Comparison of ENCODE assay signal across 8 cellular contexts in genomic region chr1:248924696-248925532, GRCh38. TPM values are rescaled to one million over a fixed set of nuclear protein-coding genes. Genes with fewer than 3 reads are reported as not detected.
DNase-seq lines count a peak whose midpoint lies in the region; ATAC-seq and TF ChIP-seq lines count a peak whose summit lies in the region.

No MANE protein-coding gene starts in this region.

- DNase-seq in CD1c-positive myeloid dendritic cell (ENCODE audit: extremely low spot score) (peak; percentile 53), NCI-H2171 treated with DMSO at 0.1 percent for 48 hours (lab: John Stamatoyannopoulos, UW) (peak; percentile 55), endodermal cell (peak; percentile 73), naive B cell (peak; percentile 53)
- peak; percentile 83 for DNase-seq in activated CD4-positive, alpha-beta T cell treated with anti-CD3 and anti-CD28 coated beads, Interleukin-2, amount 10 ng/mL, durations not matched to agents 24 days and 14 days
- no peak for DNase-seq in activated CD4-positive, CD25-positive, alpha-beta regulatory T cell treated with anti-CD3 and anti-CD28 coated beads, Interleukin-2, amount 50 U/mL, for 72 hours

- H3K36me3 ChIP-seq in endodermal cell (ENCODE audit: control insufficient read depth, insufficient read depth, low read length) = no peaks in the 10 kb centered on the region

- no peaks in the 10 kb centered on the region for H3K27me3 ChIP-seq in endodermal cell (ENCODE audit: control insufficient read depth, insufficient read depth, low read length, poor library complexity, severe bottlenecking)

- H3K36me3 Mint-ChIP-seq in activated CD4-positive, alpha-beta T cell treated with anti-CD3 and anti-CD28 coated beads, Interleukin-2, amount 10 ng/mL, durations not matched to agents 24 days and 14 days (ENCODE audit: low read depth) = peaks cover 21% of the 10 kb centered on the region
- H3K36me3 Mint-ChIP-seq in endodermal cell (ENCODE audit: low read depth) (peaks cover 18% of the 10 kb centered on the region), naive B cell (peaks cover 0 to 13% of the 10 kb centered on the region in 2 donors)

- H3K9me3 Mint-ChIP-seq in activated CD4-positive, alpha-beta T cell treated with anti-CD3 and anti-CD28 coated beads, Interleukin-2, amount 10 ng/mL, durations not matched to agents 24 days and 14 days = no peaks in the 10 kb centered on the region
- H3K9me3 Mint-ChIP-seq in endodermal cell (no peaks in the 10 kb centered on the region), naive B cell (no peaks in the 10 kb centered on the region)

- no peak overlapping the region for H3K27ac ChIP-seq in endodermal cell (ENCODE audit: low read depth, low read length)

- H3K4me1 ChIP-seq in endodermal cell (ENCODE audit: control insufficient read depth, insufficient read depth, low read length) = no peaks in the 10 kb centered on the region

- intact Hi-C loops in activated CD4-positive, alpha-beta T cell treated with anti-CD3 and anti-CD28 coated beads, Interleukin-2, amount 10 ng/mL, durations not matched to agents 24 days and 14 days (cut with micrococcal nuclease) = loop anchor here (1.0 kb wide), 1 partner anchor 19 kb away; the partner anchor contains the start of gene PGBD2

- peaks cover 35% of the 10 kb centered on the region for H3K4me1 Mint-ChIP-seq in activated CD4-positive, alpha-beta T cell treated with anti-CD3 and anti-CD28 coated beads, Interleukin-2, amount 10 ng/mL, durations not matched to agents 24 days and 14 days
- H3K4me1 Mint-ChIP-seq in endodermal cell (no peaks in the 10 kb centered on the region), naive B cell (peaks cover 15 to 20% (median 18%) of the 10 kb centered on the region in 3 donors)

- WGBS in endodermal cell (ENCODE audit: insufficient coverage in 1 of 2, insufficient read length in 1 of 2), 2 experiments = 82 to 90% methylated on average over 6 to 10 of the region's 10 CpGs

- no peak overlapping the region for H3K9ac ChIP-seq in endodermal cell (ENCODE audit: extremely low read depth, low read length, poor library complexity, severe bottlenecking)

- peaks cover 5% of the 10 kb centered on the region for H3K27me3 Mint-ChIP-seq in activated CD4-positive, alpha-beta T cell treated with anti-CD3 and anti-CD28 coated beads, Interleukin-2, amount 10 ng/mL, durations not matched to agents 24 days and 14 days
- H3K27me3 Mint-ChIP-seq in endodermal cell (ENCODE audit: insufficient read depth) = peaks cover 2% of the 10 kb centered on the region
- no peaks in the 10 kb centered on the region for H3K27me3 Mint-ChIP-seq in naive B cell

- no peak overlapping the region for H3K4me3 ChIP-seq in endodermal cell (ENCODE audit: low read length)

- peak; percentile 79 for TF ChIP-seq CTCF in endodermal cell (conservative IDR thresholded peaks at IDR 0.05)

- peak overlapping the region; percentile 21 for H3K27ac Mint-ChIP-seq in activated CD4-positive, alpha-beta T cell treated with anti-CD3 and anti-CD28 coated beads, Interleukin-2, amount 10 ng/mL, durations not matched to agents 24 days and 14 days
- no peak overlapping the region for H3K27ac Mint-ChIP-seq in endodermal cell
- peak overlapping the region in 3 of 6 donors; percentile 6 to 24 (median 6) for H3K27ac Mint-ChIP-seq in naive B cell

- H3K4me3 Mint-ChIP-seq in activated CD4-positive, alpha-beta T cell treated with anti-CD3 and anti-CD28 coated beads, Interleukin-2, amount 10 ng/mL, durations not matched to agents 24 days and 14 days = peak overlapping the region; percentile 18
- H3K4me3 Mint-ChIP-seq in endodermal cell = no peak overlapping the region
- H3K4me3 Mint-ChIP-seq in naive B cell = peak overlapping the region in 1 of 8 donors; percentile 66

- no peaks in the 10 kb centered on the region for H3K9me3 ChIP-seq in endodermal cell (ENCODE audit: control insufficient read depth, low read length)

- peak; percentile 67 for ATAC-seq in GM18873 (IDR thresholded peaks at IDR 0.05; ENCODE audit: low FRiP score, unreplicated experiment)
- peak; percentile 95 for ATAC-seq in HG03097 (IDR thresholded peaks at IDR 0.05; ENCODE audit: low FRiP score, unreplicated experiment)
- peak; percentile 73 to 88 for ATAC-seq in naive B cell (ENCODE audit: low read depth in 2 of 2)

RNA-seq across cellular contexts. Expression of gene PGBD2, which starts 18.9 kb away (rescaled TPM):
- 7.4 and 7.6 TPM in 2 replicates for total RNA-seq in activated CD4-positive, alpha-beta T cell treated with anti-CD3 and anti-CD28 coated beads, Interleukin-2, amount 10 ng/mL, durations not matched to agents 24 days and 14 days
- total RNA-seq in endodermal cell = 1 to 10 TPM; 4.8 to 7.5 TPM
- polyA plus RNA-seq in endodermal cell (2013, experiment 1 of 2) = 6.7 TPM
- 5.4 TPM for polyA plus RNA-seq in endodermal cell (2013, experiment 2 of 2)
- polyA plus RNA-seq in naive B cell (ENCODE audit: low read depth in 6 of 6) = 10 to 100 TPM in 5 of 6 donors, 1 to 10 TPM in 1; 9.1 to 23.2 (median 17.7) TPM
